Comparison of ENCODE assay signal across 19 cellular contexts in the genomic region with DNA sequence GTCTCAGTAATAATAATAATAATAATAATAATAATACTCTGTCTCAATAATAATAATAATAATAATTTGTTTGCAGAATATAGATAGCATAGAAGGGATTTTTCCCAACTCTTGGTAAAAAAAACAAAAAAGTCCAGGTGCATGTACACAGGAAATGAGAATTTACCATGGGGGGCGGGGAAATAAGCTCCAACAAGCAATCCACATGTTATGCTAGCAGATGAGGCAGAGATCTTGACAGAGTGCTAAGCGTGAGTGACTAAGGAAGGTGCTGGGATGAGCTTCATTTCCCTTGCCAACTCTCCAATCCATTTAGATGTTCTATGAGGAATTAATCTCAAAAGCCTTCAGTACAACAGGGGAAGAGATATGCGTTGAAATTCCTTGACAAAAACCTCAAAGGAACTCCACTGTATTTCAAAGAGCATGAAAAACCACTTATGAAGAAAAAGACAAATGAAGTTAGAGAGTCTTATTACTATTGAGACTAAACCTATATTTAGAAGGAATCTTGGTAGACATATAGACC. TPM values are rescaled to one million over a fixed set of nuclear protein-coding genes. Genes with fewer than 3 reads are reported as not detected.
DNase-seq lines count a peak whose midpoint lies in the region; ATAC-seq and TF ChIP-seq lines count a peak whose summit lies in the region.
"Had no signal": no experiment of that assay in that cellular context is flagged by ENCODE, and none has a peak within 500 bp of the region (broad histone marks: within the 10 kb centered on the region; RNA-seq: fewer than 3 reads in every experiment).

No MANE protein-coding gene starts in this region.

- no peak overlapping the region for H3K27ac Mint-ChIP-seq in HFFc6
- H3K27ac Mint-ChIP-seq: CD4-positive, CD25-positive, alpha-beta regulatory T cell; CD8-positive, alpha-beta T cell; GM23338 had no signal

- TF ChIP-seq EP300 in esophagus muscularis mucosa (IDR thresholded peaks at IDR 0.05) = no peak

- H3K4me1 ChIP-seq in BLaER1 (peaks cover 22% of the 10 kb centered on the region), DND-41 (ENCODE audit: insufficient read depth, low read length) (peaks cover 46% of the 10 kb centered on the region), Loucy (ENCODE audit: insufficient read depth, low read length, poor library complexity, severe bottlenecking) (peaks cover 49% of the 10 kb centered on the region), esophagus muscularis mucosa (peaks cover 0 to 6% (median 2%) of the 10 kb centered on the region in 4 donors), vagina (no peaks in the 10 kb centered on the region)

- intact Hi-C loops in esophagus muscularis mucosa (cut with DNase I) = no loop called here
- intact Hi-C loops in vagina (cut with DNase I) = no loop called here

- H3K4me2 ChIP-seq in BLaER1 (peak overlapping the region; percentile 14; the same call in 1 of the 2 replicates), DND-41 (ENCODE audit: insufficient read depth, low read length) (peak overlapping the region; percentile 22; the same call in 1 of the 2 replicates), Loucy (ENCODE audit: low read depth, low read length, poor library complexity, severe bottlenecking) (peak overlapping the region; percentile 71)
- H3K4me2 ChIP-seq: GM23338 had no signal

- H3K4me1 Mint-ChIP-seq in HFFc6 (ENCODE audit: low read depth) = peaks cover 5% of the 10 kb centered on the region; the same call in 1 of the 2 replicates

- H3K9me3 ChIP-seq in BLaER1 (no peaks in the 10 kb centered on the region), DND-41 (ENCODE audit: insufficient read depth, low read length, severe bottlenecking) (no peaks in the 10 kb centered on the region), Loucy (ENCODE audit: insufficient read depth, low read depth, low read length) (no peaks in the 10 kb centered on the region), esophagus muscularis mucosa (no peaks in the 10 kb centered on the region), vagina (no peaks in the 10 kb centered on the region)
- H3K9me3 ChIP-seq: Caco-2 had no signal

- TF ChIP-seq POLR2A in esophagus muscularis mucosa (IDR thresholded peaks at IDR 0.05; ENCODE audit: low read depth) (no peak), vagina (IDR thresholded peaks at IDR 0.05) (no peak)

- H3K27me3 ChIP-seq in BLaER1 (no peaks in the 10 kb centered on the region), DND-41 (ENCODE audit: insufficient read depth, low read length, poor library complexity) (no peaks in the 10 kb centered on the region), Loucy (ENCODE audit: insufficient read depth, low read length, poor library complexity, severe bottlenecking) (no peaks in the 10 kb centered on the region), esophagus muscularis mucosa (peaks cover 0 to 4% (median 0%) of the 10 kb centered on the region in 4 donors), vagina (no peaks in the 10 kb centered on the region)

- H3K36me3 ChIP-seq in BLaER1 (no peaks in the 10 kb centered on the region), DND-41 (ENCODE audit: insufficient read depth, low read length) (no peaks in the 10 kb centered on the region), Loucy (ENCODE audit: insufficient read depth, low read length) (no peaks in the 10 kb centered on the region), esophagus muscularis mucosa (no peaks in the 10 kb centered on the region), vagina (no peaks in the 10 kb centered on the region)

- no peaks in the 10 kb centered on the region for H3K36me3 Mint-ChIP-seq in HFFc6 (ENCODE audit: low read depth)
- H3K36me3 Mint-ChIP-seq: CD4-positive, CD25-positive, alpha-beta regulatory T cell; CD8-positive, alpha-beta T cell had no signal

- no peak overlapping the region for H3K4me3 Mint-ChIP-seq in HFFc6
- H3K4me3 Mint-ChIP-seq: CD4-positive, CD25-positive, alpha-beta regulatory T cell; CD8-positive, alpha-beta T cell; GM23338; H9 had no signal

- H3K9ac ChIP-seq in BLaER1 = no peak overlapping the region
- H3K9ac ChIP-seq in DND-41 (ENCODE audit: low read depth, low read length) = no peak overlapping the region; the same call in 1 of the 2 replicates
- no peak overlapping the region for H3K9ac ChIP-seq in Loucy (ENCODE audit: low read depth, low read length, poor library complexity, severe bottlenecking)

- H3K9me3 Mint-ChIP-seq in HFFc6 = no peaks in the 10 kb centered on the region
- H3K9me3 Mint-ChIP-seq: CD8-positive, alpha-beta T cell; GM23338; H9 had no signal

- peak; percentile 58 for DNase-seq in DND-41
- peak; percentile 45 for DNase-seq in esophagus muscularis mucosa (ENCODE audit: extremely low spot score)
- no peak for DNase-seq in vagina (ENCODE audit: extremely low spot score in 2 of 2)
- DNase-seq in HFFc6 = no peak
- DNase-seq in NCI-H2171 (lab: John Stamatoyannopoulos, UW) = no peak
- DNase-seq: Caco-2; CD4-positive, CD25-positive, alpha-beta regulatory T cell; CD8-positive, alpha-beta T cell; DMS153; EL; GDM1; H9 had no signal

- no peak overlapping the region for H3K27ac ChIP-seq in BLaER1
- H3K27ac ChIP-seq in DND-41 (ENCODE audit: low read length) = peak overlapping the region; percentile 75
- H3K27ac ChIP-seq in esophagus muscularis mucosa (replicated peaks in 1 of 4) = no peak overlapping the region
- no peak overlapping the region for H3K27ac ChIP-seq in vagina
- H3K27ac ChIP-seq: C4-2B had no signal

- ATAC-seq in DND-41 (ENCODE audit: insufficient read depth, low read depth) = peak; percentile 41; the same call in 2 of the 3 replicates
- ATAC-seq in GM21717 (IDR thresholded peaks at IDR 0.05; ENCODE audit: unreplicated experiment) = no peak
- ATAC-seq: CD8-positive, alpha-beta T cell; GM12878; GM23338; HCT116 had no signal

- peaks cover 9% of the 10 kb centered on the region for H3F3A ChIP-seq in Loucy (ENCODE audit: low read depth)

- no peaks in the 10 kb centered on the region; the same call in 1 of the 2 replicates for H3K27me3 Mint-ChIP-seq in HFFc6 (ENCODE audit: insufficient read depth)

- H3K4me3 ChIP-seq in BLaER1 = no peak overlapping the region
- H3K4me3 ChIP-seq in DND-41 (ENCODE audit: low read depth in 1 of 2, low read length in 2 of 2) = no peak overlapping the region
- H3K4me3 ChIP-seq in Loucy (ENCODE audit: low read length, poor library complexity, severe bottlenecking) = no peak overlapping the region
- no peak overlapping the region for H3K4me3 ChIP-seq in esophagus muscularis mucosa
- no peak overlapping the region for H3K4me3 ChIP-seq in vagina
- H3K4me3 ChIP-seq: GM12878, GM23338 had no signal

- H3K79me2 ChIP-seq in DND-41 (ENCODE audit: insufficient read depth, low read length) = no peaks in the 10 kb centered on the region
- H3K79me2 ChIP-seq in Loucy (ENCODE audit: insufficient read depth, low read length) = no peaks in the 10 kb centered on the region

- WGBS in esophagus muscularis mucosa = 53% methylated on average over 3 of the region's 3 CpGs

- peak overlapping the region; percentile 23 for H2AFZ ChIP-seq in DND-41 (ENCODE audit: low read depth, low read length)
- H2AFZ ChIP-seq in Loucy (ENCODE audit: low read length) = peak overlapping the region; percentile 58
- H2AFZ ChIP-seq: GM23338 had no signal

- no peaks in the 10 kb centered on the region for H3K9me2 ChIP-seq in Loucy (replicated peaks; ENCODE audit: low read depth, low read length)

- H4K20me1 ChIP-seq in BLaER1 (no peaks in the 10 kb centered on the region), DND-41 (ENCODE audit: insufficient read depth, low read length) (no peaks in the 10 kb centered on the region), Loucy (ENCODE audit: insufficient read depth, low read length, poor library complexity, severe bottlenecking) (no peaks in the 10 kb centered on the region)

- TF ChIP-seq CTCF in DND-41 (IDR thresholded peaks at IDR 0.05; ENCODE audit: borderline replicate concordance, extremely low read depth, low read length, poor library complexity, severe bottlenecking) = no peak
- TF ChIP-seq CTCF in Loucy (conservative IDR thresholded peaks at IDR 0.05; ENCODE audit: low read length) = no peak
- TF ChIP-seq CTCF in esophagus muscularis mucosa (IDR thresholded peaks at IDR 0.05) = no peak
- TF ChIP-seq CTCF in vagina (IDR thresholded peaks at IDR 0.05) = no peak
- no peak for TF ChIP-seq CTCF in HFFc6 (IDR thresholded peaks at IDR 0.05)

RNA-seq across cellular contexts. Expression of gene GTF2A1, which starts 44.9 kb away (rescaled TPM):
- 10 to 100 TPM; 17.1 to 35.1 (median 28.4) TPM for total RNA-seq in esophagus muscularis mucosa
- total RNA-seq in vagina = 21.6 TPM
- 10 to 100 TPM; 37.6 to 47.6 (median 40.3) TPM for total RNA-seq in HFFc6 (2021; fragmentation: NEBNext Ultra II Directional; extraction: Animal tissue kit (Norgen Biotek cat#: 25700))

Comparison
In these comparisons a context has a peak if more than half of its experiments do, and no peak if none do; other contexts are left out.
1. H3K4me2 ChIP-seq: peak in every context shown above with its lines; median percentile 71 in Loucy; 22 in DND-41; 14 in BLaER1.
2. DNase-seq: peak in DND-41 (single experiment) and esophagus muscularis mucosa (single experiment); none in vagina (0 of 2), HFFc6 (single experiment) and NCI-H2171 (single experiment).